In the genomic region with DNA sequence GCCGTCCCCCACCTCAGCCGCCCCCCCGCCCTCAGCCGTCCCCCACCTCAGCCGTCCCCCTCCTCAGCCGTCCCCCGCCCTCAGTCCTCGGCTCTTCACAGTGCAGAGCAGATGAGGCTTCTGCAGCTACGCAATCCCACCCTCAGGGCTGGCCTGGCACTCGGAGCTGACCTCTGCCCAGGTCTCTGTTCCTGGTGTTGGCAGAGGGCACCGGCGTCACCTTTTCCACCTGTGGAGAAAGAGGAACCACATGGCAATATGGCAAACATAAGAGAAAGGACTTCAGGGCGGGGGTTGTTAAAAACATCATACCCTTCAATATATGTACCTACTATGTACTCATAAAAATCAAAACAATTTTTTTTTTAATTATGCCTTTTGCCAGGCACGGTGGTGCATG, we compare ENCODE assay signal across 21 cellular contexts. TPM values are rescaled to one million over a fixed set of nuclear protein-coding genes. Genes with fewer than 3 reads are reported as not detected.
"Had no signal": no experiment of that assay in that cellular context is flagged by ENCODE, and none has a peak within 500 bp of the region (broad histone marks: within the 10 kb centered on the region; RNA-seq: fewer than 3 reads in every experiment).

No MANE protein-coding gene starts in this region.

- H3K27ac ChIP-seq: epithelial cell of prostate, heart right ventricle, left lung, parathyroid adenoma, thoracic aorta, upper lobe of left lung had no signal

- H2AFZ ChIP-seq: parathyroid adenoma had no signal

- ATAC-seq: activated CD4-positive, alpha-beta T cell treated with anti-CD3 and anti-CD28 coated beads for 36 hours; heart right ventricle had no signal

- H3K9me3 ChIP-seq: heart right ventricle, left lung, thoracic aorta, upper lobe of left lung had no signal

- H3K27me3 ChIP-seq: heart right ventricle, left lung, upper lobe of left lung had no signal

- H3K4me3 ChIP-seq: heart right ventricle, left lung, thoracic aorta, upper lobe of left lung had no signal

- DNase-seq: activated CD4-positive, alpha-beta T cell treated with anti-CD3 and anti-CD28 coated beads for 36 hours; activated CD4-positive, alpha-beta T cell treated with anti-CD3 and anti-CD28 coated beads, Interleukin-2, amount 50 U/mL, for 4 hours; activated CD8-positive, alpha-beta memory T cell treated with anti-CD3 and anti-CD28 coated beads, Interleukin-2, amount 50 U/mL, for 48 hours; activated naive CD4-positive, alpha-beta T cell treated with Interleukin-2 at 50 U/mL for 16 hours; activated naive CD8-positive, alpha-beta T cell treated with anti-CD3 and anti-CD28 coated beads for 36 hours; activated T-cell treated with anti-CD3 and anti-CD28 coated beads, Interleukin-2, amount 50 U/mL, for 48 hours; cerebellar nuclear complex; cortex of kidney; heart right ventricle; islet precursor cell; stimulated activated CD4-positive, alpha-beta T cell treated with anti-CD3 and anti-CD28 coated beads, Interleukin-4, amount 100 ng/mL, for 24 hours; stimulated activated naive CD4-positive, alpha-beta T cell treated with Interleukin-2 at 50 U/mL for 16 hours; T-helper 1 cell; upper lobe of left lung had no signal

- H3K4me1 ChIP-seq: parathyroid adenoma had no signal

- H3K9ac ChIP-seq: parathyroid adenoma had no signal

RNA-seq across cellular contexts. Expression of a gene that starts 49.7 kb away (rescaled TPM):
- total RNA-seq: activated naive CD8-positive, alpha-beta T cell treated with anti-CD3 and anti-CD28 coated beads for 36 hours; bronchial epithelial cell; fibroblast of villous mesenchyme; heart right ventricle; left lung; myocyte; thoracic aorta; upper lobe of left lung had no signal
- polyA plus RNA-seq: heart right ventricle had no signal

RNA-seq across cellular contexts. Expression of a gene that starts 58.6 kb away (rescaled TPM):
- total RNA-seq: myocyte, thoracic aorta had no signal
